17 cellular contexts compared by ENCODE assay signal in genomic region chr3:117633207-117633606, GRCh38.
DNase-seq lines count a peak whose midpoint lies in the region; ATAC-seq and TF ChIP-seq lines count a peak whose summit lies in the region.
"Had no signal": no experiment of that assay in that cellular context is flagged by ENCODE, and none has a peak within 500 bp of the region (broad histone marks: within the 10 kb centered on the region; RNA-seq: fewer than 3 reads in every experiment).

No MANE protein-coding gene starts in this region.

- no peaks in the 10 kb centered on the region for H3K36me3 ChIP-seq in brain microvascular endothelial cell (replicated peaks)
- H3K36me3 ChIP-seq: HAP-1 had no signal

- in situ Hi-C loops in brain microvascular endothelial cell (cut with HindIII; ENCODE audit: low pct_ligation_motif_present, low sequenced_read_pairs): no loop called here

- no peak overlapping the region for H3K27ac ChIP-seq in brain microvascular endothelial cell
- H3K27ac ChIP-seq: SK-N-MC had no signal

- DNase-seq in DMS79 treated with DMSO at 0.1 percent for 48 hours (lab: John Stamatoyannopoulos, UW) (peak; percentile 58), DMS79 (lab: John Stamatoyannopoulos, UW) (no peak), NCI-H69 (lab: John Stamatoyannopoulos, UW) (peak; percentile 2), brain microvascular endothelial cell (no peak), midbrain (lab: John Stamatoyannopoulos, UW) (no peak)
- DNase-seq: 8988T, COR-L47, DMS153, EL, NCI-H1694 treated with DMSO at 0.1 percent for 48 hours, OCI-M1, SHP77 had no signal

- TF ChIP-seq CTCF in brain microvascular endothelial cell (IDR thresholded peaks at IDR 0.05; ENCODE audit: low read depth, low read length, missing control alignments): no peak

- H3K27me3 ChIP-seq in brain microvascular endothelial cell (replicated peaks): no peaks in the 10 kb centered on the region

- ATAC-seq in GM18511 (IDR thresholded peaks at IDR 0.05; ENCODE audit: unreplicated experiment): peak; percentile 40
- ATAC-seq in GM21390 (IDR thresholded peaks at IDR 0.05; ENCODE audit: unreplicated experiment): peak; percentile 38
- ATAC-seq in GM21515 (IDR thresholded peaks at IDR 0.05; ENCODE audit: unreplicated experiment): no peak

- H3K4me3 ChIP-seq in brain microvascular endothelial cell (ENCODE audit: low read depth, low read length): no peak overlapping the region
- H3K4me3 ChIP-seq: HAP-1, SK-N-MC had no signal

Comparison
In these comparisons a context has a peak if more than half of its experiments do, and no peak if none do; other contexts are left out.
1. DNase-seq: peak in DMS79 treated with DMSO at 0.1 percent for 48 hours (single experiment) and NCI-H69 (single experiment); none in DMS79 (single experiment), brain microvascular endothelial cell (single experiment) and midbrain (single experiment).